In genomic region chr10:31123946-31124345, GRCh38 we compare ENCODE assay signal across 28 cellular contexts.
DNase-seq lines count a peak whose midpoint lies in the region; ATAC-seq and TF ChIP-seq lines count a peak whose summit lies in the region.
"Had no signal": no experiment of that assay in that cellular context is flagged by ENCODE, and none has a peak within 500 bp of the region (broad histone marks: within the 10 kb centered on the region; RNA-seq: fewer than 3 reads in every experiment).

No MANE protein-coding gene starts in this region.

- H2AK5ac ChIP-seq in mesendoderm (ENCODE audit: low read length), result no peak overlapping the region

- H4K20me1 ChIP-seq in SK-N-SH (ENCODE audit: insufficient read depth), result no peaks in the 10 kb centered on the region
- H4K20me1 ChIP-seq: BLaER1 treated with 17β-estradiol and CSF1 and Interleukin-3, amounts not matched to agents 10 nM and 100 nM had no signal

- no peak overlapping the region for H4K5ac ChIP-seq in mesendoderm (ENCODE audit: low read length)

- H3K27me3 ChIP-seq in SK-N-SH (ENCODE audit: insufficient read depth) (no peaks in the 10 kb centered on the region), mesendoderm (ENCODE audit: insufficient read depth, low read length, poor library complexity) (no peaks in the 10 kb centered on the region), dorsolateral prefrontal cortex (no peaks in the 10 kb centered on the region), right cardiac atrium (ENCODE audit: control insufficient read depth, insufficient read depth) (no peaks in the 10 kb centered on the region)
- H3K27me3 ChIP-seq: BLaER1 treated with 17β-estradiol and CSF1 and Interleukin-3, amounts not matched to agents 10 nM and 100 nM; MG63; SJSA1 had no signal

- H3K4me2 ChIP-seq in SK-N-SH (no peak overlapping the region), mesendoderm (ENCODE audit: low read length) (no peak overlapping the region)
- H3K4me2 ChIP-seq: BLaER1 treated with 17β-estradiol and CSF1 and Interleukin-3, amounts not matched to agents 10 nM and 100 nM had no signal

- H3K23ac ChIP-seq in mesendoderm (ENCODE audit: low read length), result no peak overlapping the region

- no peak overlapping the region for H2BK120ac ChIP-seq in mesendoderm (ENCODE audit: low read depth, low read length)

- no peaks in the 10 kb centered on the region for H3K36me3 ChIP-seq in SK-N-SH (replicated peaks in 1 of 2; ENCODE audit: control insufficient read depth in 1 of 2, insufficient read depth in 2 of 2, low read length in 1 of 2)
- H3K36me3 ChIP-seq in mesendoderm (ENCODE audit: control insufficient read depth, insufficient read depth, low read length), result no peaks in the 10 kb centered on the region
- H3K36me3 ChIP-seq: BLaER1 treated with 17β-estradiol and CSF1 and Interleukin-3, amounts not matched to agents 10 nM and 100 nM; MG63; SJSA1 had no signal

- no peak overlapping the region for H2AFZ ChIP-seq in SK-N-SH (ENCODE audit: low read depth)
- H2AFZ ChIP-seq: GM23248 had no signal

- ATAC-seq in SK-N-SH treated with all-trans-retinoic acid at 6 μM for 48 hours, result no peak
- no peak for ATAC-seq in HG02623 (IDR thresholded peaks at IDR 0.05; ENCODE audit: unreplicated experiment)
- no peak for ATAC-seq in right cardiac atrium

- no peak for TF ChIP-seq RAD21 in SK-N-SH (IDR thresholded peaks at IDR 0.05; ENCODE audit: low read length)

- no peak overlapping the region for H3K18ac ChIP-seq in mesendoderm (ENCODE audit: low read length)

- H2BK15ac ChIP-seq in mesendoderm (replicated peaks; ENCODE audit: low read depth), result no peak overlapping the region

- intact Hi-C loops in dorsolateral prefrontal cortex (cut with DNase I), result no loop called here
- intact Hi-C loops in right cardiac atrium (cut with DNase I), result no loop called here

- DNase-seq in SK-N-SH (no peak), NCI-H82 (lab: John Stamatoyannopoulos, UW) (peak; percentile 95), mesendoderm (peak; percentile 57), dorsolateral prefrontal cortex (no peak), right cardiac atrium (no peak), amniotic stem cell (lab: John Stamatoyannopoulos, UW) (no peak)
- DNase-seq: 8988T; Caco-2; CD4-positive, alpha-beta T cell; DMS153; DND-41; GM23248; H7; KG1; MG63; NCI-H1105 treated with DMSO at 0.1 percent for 48 hours; NCI-H146; NCI-H1930; NCI-H226; NCI-H510A; NCI-H774; Right ventricle myocardium superior; RPMI8226; SW 1271 had no signal

- CTCF ChIA-PET in SK-N-SH (lab: Yijun Ruan, JAX), result no interaction called here

- no peaks in the 10 kb centered on the region for H3F3A ChIP-seq in SK-N-SH (replicated peaks; ENCODE audit: insufficient read depth)

- no peak overlapping the region for H3K4ac ChIP-seq in mesendoderm (ENCODE audit: low read depth, low read length)

- no peak overlapping the region for H2BK5ac ChIP-seq in mesendoderm (ENCODE audit: low read length)

- H3K4me1 ChIP-seq in SK-N-SH (ENCODE audit: control insufficient read depth in 1 of 2, insufficient read depth in 2 of 2, low read depth in 1 of 2, low read length in 1 of 2) (peaks cover 13 to 17% of the 10 kb centered on the region in 2 experiments; a peak in 2 of 4 replicates), mesendoderm (ENCODE audit: control insufficient read depth, low read depth, low read length) (no peaks in the 10 kb centered on the region), right cardiac atrium (ENCODE audit: control insufficient read depth, insufficient read depth, low read length) (no peaks in the 10 kb centered on the region)
- H3K4me1 ChIP-seq: Caco-2 had no signal

- no peaks in the 10 kb centered on the region for H3K79me1 ChIP-seq in mesendoderm (ENCODE audit: low read length)

- POLR2A ChIA-PET in SK-N-SH (lab: Yijun Ruan, JAX), result no interaction called here

- H3K79me2 ChIP-seq in SK-N-SH (ENCODE audit: insufficient read depth) (no peaks in the 10 kb centered on the region), mesendoderm (ENCODE audit: control insufficient read depth, insufficient read depth, low read length) (no peaks in the 10 kb centered on the region)

- H4K8ac ChIP-seq in mesendoderm (ENCODE audit: low read depth, low read length), result no peak overlapping the region

- TF ChIP-seq EP300 in SK-N-SH (IDR thresholded peaks at IDR 0.05; ENCODE audit: borderline replicate concordance in 1 of 2, low read depth in 1 of 2, low read length in 1 of 2), result no peak

- H3K9me3 ChIP-seq in SK-N-SH, result no peaks in the 10 kb centered on the region
- no peaks in the 10 kb centered on the region for H3K9me3 ChIP-seq in right cardiac atrium (ENCODE audit: control insufficient read depth, low read length)
- H3K9me3 ChIP-seq: BLaER1 treated with 17β-estradiol and CSF1 and Interleukin-3, amounts not matched to agents 10 nM and 100 nM; Caco-2; MG63; SJSA1 had no signal

- H3K4me3 ChIP-seq in SK-N-SH (ENCODE audit: low read depth in 2 of 2, low read length in 1 of 2) (no peak overlapping the region), mesendoderm (ENCODE audit: low read length) (no peak overlapping the region), dorsolateral prefrontal cortex (no peak overlapping the region), right cardiac atrium (ENCODE audit: low read length) (no peak overlapping the region)
- H3K4me3 ChIP-seq: BLaER1 treated with 17β-estradiol and CSF1 and Interleukin-3, amounts not matched to agents 10 nM and 100 nM; GM23248; MG63; SJSA1 had no signal

- no peaks in the 10 kb centered on the region for H3K9me2 ChIP-seq in SK-N-SH

- 92% methylated on average over 6 of the region's 6 CpGs for WGBS in SK-N-SH (ENCODE audit: low lambda C conversion rate)
- WGBS in mesendoderm (ENCODE audit: extremely low coverage, insufficient coverage, low lambda C conversion rate), result no CpG with 5 or more reads among the region's 6 CpGs
- WGBS in right cardiac atrium, result 96% methylated on average over 6 of the region's 6 CpGs

- H3K9ac ChIP-seq in SK-N-SH, result no peak overlapping the region
- no peak overlapping the region for H3K9ac ChIP-seq in mesendoderm (ENCODE audit: low read length)
- H3K9ac ChIP-seq: BLaER1 treated with 17β-estradiol and CSF1 and Interleukin-3, amounts not matched to agents 10 nM and 100 nM; GM23248 had no signal

- TF ChIP-seq CTCF in SK-N-SH (IDR thresholded peaks at IDR 0.05) (no peak), dorsolateral prefrontal cortex (IDR thresholded peaks at IDR 0.05 in 54 of 56, conservative IDR thresholded peaks at IDR 0.05 in 2 of 56; ENCODE audit: low read depth in 1 of 56, partially characterized antibody in 56 of 56) (no peak)

- H3K27ac ChIP-seq in SK-N-SH (ENCODE audit: low read depth in 2 of 2, low read length in 1 of 2), result no peak overlapping the region
- no peak overlapping the region for H3K27ac ChIP-seq in mesendoderm (ENCODE audit: low read depth, low read length)
- no peak overlapping the region for H3K27ac ChIP-seq in dorsolateral prefrontal cortex
- H3K27ac ChIP-seq in right cardiac atrium (ENCODE audit: low read length), result no peak overlapping the region
- H3K27ac ChIP-seq: BLaER1 treated with 17β-estradiol and CSF1 and Interleukin-3, amounts not matched to agents 10 nM and 100 nM; GM23248; SJSA1 had no signal

- H3K56ac ChIP-seq in mesendoderm (ENCODE audit: low read length), result no peak overlapping the region

TF ChIP-seq in SK-N-SH, 30 proteins besides CTCF, POLR2A, EP300 and RAD21:
- TF ChIP-seq USF2 (IDR thresholded peaks at IDR 0.05; ENCODE audit: borderline replicate concordance, low read depth, low read length) (no peak), GATA2 (CRISPR knock-in tag; IDR thresholded peaks at IDR 0.05) (peak; percentile 47; the same call in 1 of the 2 replicates)

TF ChIP-seq in SK-N-SH treated with all-trans-retinoic acid at 6 μM for 48 hours, 23 proteins besides CTCF, POLR2A, EP300 and RAD21:
- no peak for TF ChIP-seq CSDC2 (CRISPR knock-in tag; IDR thresholded peaks at IDR 0.05)
- no peak for TF ChIP-seq ISL1 (CRISPR knock-in tag; IDR thresholded peaks at IDR 0.05)
- TF ChIP-seq ZNF8 (CRISPR knock-in tag; IDR thresholded peaks at IDR 0.05), result no peak

Comparison
In these comparisons a context has a peak if more than half of its experiments do, and no peak if none do; other contexts are left out.
1. DNase-seq: peak in NCI-H82 (single experiment) and mesendoderm (single experiment); none in SK-N-SH (single experiment), dorsolateral prefrontal cortex (0 of 10), right cardiac atrium (0 of 3) and amniotic stem cell (single experiment).